ENCODE assay signal across 9 cellular contexts in the genomic region with DNA sequence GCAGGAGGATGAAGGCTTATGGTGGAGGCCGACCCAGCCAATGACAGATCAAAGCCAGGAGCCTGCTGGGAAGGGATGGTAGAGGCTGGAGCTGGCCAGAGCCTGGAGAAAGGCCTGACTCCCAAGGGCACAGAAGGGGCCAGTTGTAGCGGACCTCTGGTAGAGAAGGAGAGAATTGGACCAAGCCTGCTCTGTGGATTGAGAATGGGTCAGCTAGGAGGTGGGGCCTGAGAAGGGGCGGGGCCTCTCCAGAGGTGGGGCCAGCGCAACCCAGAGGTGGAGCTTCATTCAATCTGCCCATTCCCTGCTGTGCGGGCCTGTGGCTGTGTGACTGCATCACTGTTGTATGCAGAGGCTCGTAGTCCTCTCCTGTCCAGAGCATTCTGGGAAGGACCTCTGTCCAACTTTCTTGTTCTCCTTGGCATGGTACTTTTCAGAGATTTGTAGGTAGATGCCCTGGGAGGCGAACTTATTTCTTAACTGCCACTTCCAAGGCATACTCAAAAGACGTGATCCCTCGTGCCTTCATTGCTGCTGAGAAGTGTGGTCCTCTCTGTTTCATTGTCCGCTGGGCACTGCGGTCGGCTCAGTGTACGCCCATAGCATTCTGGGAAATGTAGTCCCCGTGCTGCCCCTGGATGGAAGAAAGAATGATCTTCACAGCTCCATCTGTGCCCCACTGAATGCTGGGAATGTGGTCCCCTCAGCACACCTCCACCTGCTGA. TPM values are rescaled to one million over a fixed set of nuclear protein-coding genes. Genes with fewer than 3 reads are reported as not detected.
A peak's percentile ranks its signal among the peaks of the same experiment; 100 is the strongest.
DNase-seq lines count a peak whose midpoint lies in the region; ATAC-seq and TF ChIP-seq lines count a peak whose summit lies in the region.
"Had no signal": no experiment of that assay in that cellular context is flagged by ENCODE, and none has a peak within 500 bp of the region (broad histone marks: within the 10 kb centered on the region; RNA-seq: fewer than 3 reads in every experiment).

No MANE protein-coding gene starts in this region.

- DNase-seq in AG09309 (ENCODE audit: low read depth): no peak
- peak; percentile 50 for DNase-seq in GM20000 (ENCODE audit: low spot score)
- DNase-seq in RPMI8226: peak; percentile 32
- DNase-seq in effector CD4-positive, alpha-beta T cell: peak; percentile 17
- DNase-seq in myocyte (ENCODE audit: low read depth): peak; percentile 38

- no peak for ATAC-seq in GM19395 (IDR thresholded peaks at IDR 0.05; ENCODE audit: unreplicated experiment)
- ATAC-seq in GM21723 (IDR thresholded peaks at IDR 0.05; ENCODE audit: unreplicated experiment): no peak
- no peak for ATAC-seq in HG02884 (IDR thresholded peaks at IDR 0.05; ENCODE audit: unreplicated experiment)

- TF ChIP-seq CTCF in AG09309 (IDR thresholded peaks at IDR 0.05; ENCODE audit: control insufficient read depth, insufficient read depth, low read depth, low read length, missing control alignments) (no peak), GM20000 (IDR thresholded peaks at IDR 0.05; ENCODE audit: extremely low read depth, missing control alignments) (no peak)

- peak overlapping the region; percentile 14 for H3K4me3 ChIP-seq in AG09309 (ENCODE audit: control insufficient read depth, low read depth, low read length)

RNA-seq across cellular contexts. Expression of gene GRIN2D, which starts 6.7 kb away (rescaled TPM):
- 0.03 TPM in 1 of 2 replicates, not detected in the other for total RNA-seq in myocyte
- 0.05 TPM for polyA plus RNA-seq in myocyte (2012)

RNA-seq across cellular contexts. Expression of gene KDELR1, which starts 8.8 kb away (rescaled TPM):
- 111 and 121 TPM in 2 replicates for total RNA-seq in myocyte
- polyA plus RNA-seq in myocyte (2012): 270 TPM

RNA-seq across cellular contexts. Expression of gene SYNGR4, which starts 36.0 kb away (rescaled TPM):
- not detected in 2 replicates for total RNA-seq in myocyte
- not detected for polyA plus RNA-seq in myocyte (2012)
- total RNA-seq: urinary bladder had no signal
- polyA plus RNA-seq: urinary bladder had no signal

RNA-seq across cellular contexts. Expression of gene TMEM143, which starts 36.4 kb away (rescaled TPM):
- 10.1 and 10.4 TPM in 2 replicates for total RNA-seq in myocyte
- 12.3 TPM for polyA plus RNA-seq in myocyte (2012)

RNA-seq across cellular contexts. Expression of gene GRWD1, which starts 45.6 kb away (rescaled TPM):
- total RNA-seq in myocyte: 43.4 and 44.1 TPM in 2 replicates
- polyA plus RNA-seq in myocyte (2012): 24.8 TPM
